In genomic region chr7:36389371-36390198, GRCh38 we compare ENCODE assay signal across 7 cellular contexts.
A peak's percentile ranks its signal among the peaks of the same experiment; 100 is the strongest.
DNase-seq lines count a peak whose midpoint lies in the region; ATAC-seq and TF ChIP-seq lines count a peak whose summit lies in the region.

Gene ANLN (plus strand): TSS chr7:36389862. CDS start chr7:36390027, 165 bp downstream.

- ATAC-seq in GM18511 (IDR thresholded peaks at IDR 0.05; ENCODE audit: unreplicated experiment) (peak; percentile 74), HG02943 (IDR thresholded peaks at IDR 0.05; ENCODE audit: low read depth, unreplicated experiment) (peak; percentile 70)

- in situ Hi-C loops in astrocyte of the spinal cord (cut with HindIII; ENCODE audit: low sequenced_read_pairs), result no loop called here

- peak within 1 kb of the TSS; percentile 88 for H3K4me3 ChIP-seq in astrocyte of the spinal cord (ENCODE audit: low read depth, low read length)

- no peak for TF ChIP-seq CTCF in astrocyte of the spinal cord (IDR thresholded peaks at IDR 0.05; ENCODE audit: low read depth, low read length)

- DNase-seq in NCI-H2029 (lab: John Stamatoyannopoulos, UW), result peak; percentile 93
- peak; percentile 91 for DNase-seq in T1000 (lab: John Stamatoyannopoulos, UW)
- peak; percentile 95 for DNase-seq in astrocyte of the spinal cord (ENCODE audit: low read depth, low spot score)
- peak; percentile 82 to 88 for DNase-seq in hippocampal formation (lab: John Stamatoyannopoulos, UW)
- DNase-seq in retina, result peak; percentile 96

Comparison
In these comparisons a context has a peak if more than half of its experiments do, and no peak if none do; other contexts are left out.
1. Peak in every context shown above with its lines: DNase-seq, ATAC-seq and H3K4me3 ChIP-seq.